In genomic region chr9:90198956-90199355, GRCh38 we compare ENCODE assay signal across 19 cellular contexts.
"Had no signal": no experiment of that assay in that cellular context is flagged by ENCODE, and none has a peak within 500 bp of the region (broad histone marks: within the 10 kb centered on the region; RNA-seq: fewer than 3 reads in every experiment).

No MANE protein-coding gene starts in this region.

- H3K4me1 ChIP-seq: esophagus squamous epithelium, gastroesophageal sphincter, left ventricle myocardium inferior, lower lobe of right lung, sigmoid colon, testis had no signal

- DNase-seq: dermis blood vessel endothelial cell; esophagus squamous epithelium; foreskin fibroblast; glutamatergic neuron; kidney; left cardiac atrium; left ventricle myocardium inferior; lower lobe of right lung; natural killer cell; posterior cingulate gyrus; sigmoid colon; stimulated activated CD4-positive, alpha-beta T cell treated with anti-CD3 and anti-CD28 coated beads, Interleukin-2, amount 100 ng/mL, for 24 hours; stimulated activated CD4-positive, alpha-beta T cell treated with anti-CD3 and anti-CD28 coated beads, Interleukin-4, amount 100 ng/mL, for 4 hours; stimulated activated naive B cell treated with anti-CD40 and anti-IgM and Interleukin-4, amounts not matched to agents 10 μg/mL and 1 μg/mL and 100 μg/mL, for 72 hours; stimulated activated naive CD8-positive, alpha-beta T cell treated with anti-CD3 and anti-CD28 coated beads, Interleukin-15, amount 100 ng/mL, for 72 hours; testis; transverse colon had no signal

- H3K4me3 ChIP-seq: esophagus squamous epithelium, gastroesophageal sphincter, left ventricle myocardium inferior, lower lobe of right lung, sigmoid colon, skin epidermis, testis, transverse colon had no signal

- H3K36me3 ChIP-seq: esophagus squamous epithelium, gastroesophageal sphincter, left ventricle myocardium inferior, lower lobe of right lung, sigmoid colon, transverse colon had no signal

- H3K27me3 ChIP-seq: testis, transverse colon had no signal

- H3K27ac ChIP-seq: esophagus squamous epithelium, gastroesophageal sphincter, left ventricle myocardium inferior, lower lobe of right lung, sigmoid colon, skin epidermis, testis, transverse colon had no signal

- H3K9me3 ChIP-seq: esophagus squamous epithelium, lower lobe of right lung, sigmoid colon, testis, transverse colon had no signal
